8 cellular contexts compared by ENCODE assay signal in genomic region chr4:185201983-185202962, GRCh38. TPM values are rescaled to one million over a fixed set of nuclear protein-coding genes. Genes with fewer than 3 reads are reported as not detected.
DNase-seq lines count a peak whose midpoint lies in the region; ATAC-seq, FAIRE-seq and TF ChIP-seq lines count a peak whose summit lies in the region.

No MANE protein-coding gene starts in this region.

- intact Hi-C loops in transverse colon (cut with DNase I; ENCODE audit: low total_unique reads), result no loop called here

- no peak for TF ChIP-seq EP300 in transverse colon (IDR thresholded peaks at IDR 0.05; ENCODE audit: low read depth)

- H3K27ac Mint-ChIP-seq in activated naive CD4-positive, alpha-beta T cell treated with anti-CD3 and anti-CD28 coated beads, Interleukin-2, amount 50 U/mL, for 72 hours, result peak overlapping the region; percentile 88 to 99

- ATAC-seq in activated naive CD4-positive, alpha-beta T cell treated with anti-CD3 and anti-CD28 coated beads, Interleukin-2, amount 50 U/mL, for 72 hours, result peak in 1 of 2 donors; percentile 32
- ATAC-seq in HG03432 (IDR thresholded peaks at IDR 0.05; ENCODE audit: unreplicated experiment), result no peak

- in situ Hi-C loops in transverse colon (cut with MboI; ENCODE audit: low pct_ligation_motif_present in 1 of 4, low pct_unique_long_range_greater_than_20kb in 1 of 4, low sequenced_read_pairs in 3 of 4), result loop anchor here in 1 of 4 donors (10.0 kb wide), 1 partner anchor 193 kb away; the partner anchor contains the start of genes ANKRD37 and LRP2BP

- dilution Hi-C loops in keratinocyte (cut with MboI; ENCODE audit: extremely low pct_ligation_motif_present, low sequenced_read_pairs), result no loop called here

- peak overlapping the region; percentile 90 for H3K4me2 ChIP-seq in keratinocyte (ENCODE audit: control insufficient read depth, extremely low read depth, insufficient read depth, low read depth, low read length)

- peaks cover 0 to 3% of the 10 kb centered on the region in 2 experiments for H3K36me3 ChIP-seq in keratinocyte (ENCODE audit: control insufficient read depth in 2 of 2, extremely low read depth in 1 of 2, insufficient read depth in 2 of 2, low read length in 2 of 2)
- H3K36me3 ChIP-seq in transverse colon, result no peaks in the 10 kb centered on the region

- H3K9me3 ChIP-seq in keratinocyte (ENCODE audit: control insufficient read depth, low read depth, low read length) (no peaks in the 10 kb centered on the region), transverse colon (no peaks in the 10 kb centered on the region)

- peaks cover 3% of the 10 kb centered on the region for H3K9me1 ChIP-seq in keratinocyte (ENCODE audit: control insufficient read depth, extremely low read depth, insufficient read depth, low read length)

- H3K4me1 ChIP-seq in keratinocyte (ENCODE audit: control insufficient read depth, extremely low read depth, insufficient read depth, low read length) (peaks cover 17% of the 10 kb centered on the region), transverse colon (peaks cover 13 to 22% (median 21%) of the 10 kb centered on the region in 4 donors)

- 56 to 58% methylated on average over 7 to 16 of the region's 16 CpGs for WGBS in transverse colon (ENCODE audit: low coverage in 1 of 2), 2 donors

- no peaks in the 10 kb centered on the region for H3K9me3 Mint-ChIP-seq in activated naive CD4-positive, alpha-beta T cell treated with anti-CD3 and anti-CD28 coated beads, Interleukin-2, amount 50 U/mL, for 72 hours

- DNase-seq in ELR (ENCODE audit: low read depth) (peak; percentile 38), NAMALWA (ENCODE audit: low spot score) (peak; percentile 13), keratinocyte (ENCODE audit: low read depth, low spot score) (no peak), transverse colon (no peak), NCI-H1436 (lab: John Stamatoyannopoulos, UW) (no peak), putamen (ENCODE audit: low spot score) (no peak)
- no peak for DNase-seq in activated naive CD4-positive, alpha-beta T cell treated with anti-CD3 and anti-CD28 coated beads, Interleukin-2, amount 50 U/mL, for 72 hours (ENCODE audit: low spot score in 2 of 2)

- H3K4me3 ChIP-seq in keratinocyte (ENCODE audit: control insufficient read depth in 2 of 3, extremely low read depth in 1 of 3, insufficient read depth in 2 of 3, low read depth in 1 of 3, low read length in 3 of 3) (peak overlapping the region; percentile 52 to 89 (median 72)), transverse colon (no peak overlapping the region)

- no peaks in the 10 kb centered on the region for H4K20me1 ChIP-seq in keratinocyte (ENCODE audit: control insufficient read depth, extremely low read depth, insufficient read depth, low read length)

- H3K27me3 ChIP-seq in keratinocyte (ENCODE audit: control insufficient read depth, extremely low read depth, insufficient read depth, low read length), result no peaks in the 10 kb centered on the region
- no peaks in the 10 kb centered on the region for H3K27me3 ChIP-seq in transverse colon

- peaks cover 19% of the 10 kb centered on the region for H3K79me2 ChIP-seq in keratinocyte (ENCODE audit: control insufficient read depth, insufficient read depth, low read length)

- no peak overlapping the region for H2AFZ ChIP-seq in keratinocyte (ENCODE audit: control insufficient read depth, low read length)

- no peak for TF ChIP-seq POLR2A in transverse colon (IDR thresholded peaks at IDR 0.05)

- H3K36me3 Mint-ChIP-seq in activated naive CD4-positive, alpha-beta T cell treated with anti-CD3 and anti-CD28 coated beads, Interleukin-2, amount 50 U/mL, for 72 hours, result peaks cover 14 to 21% of the 10 kb centered on the region in 2 donors

- H3K9ac ChIP-seq in keratinocyte (ENCODE audit: control insufficient read depth, extremely low read depth, insufficient read depth, low read length), result no peak overlapping the region

- TF ChIP-seq CTCF in keratinocyte (optimal IDR thresholded peaks at IDR 0.05 in 1 of 3, IDR thresholded peaks at IDR 0.05 in 1 of 3, conservative IDR thresholded peaks at IDR 0.05 in 1 of 3; ENCODE audit: extremely low read depth in 1 of 3, insufficient read depth in 2 of 3, low read length in 3 of 3) (no peak), transverse colon (IDR thresholded peaks at IDR 0.05) (no peak)

- no peak for FAIRE-seq in keratinocyte (lab: Jason Lieb, UNC)

- no peak overlapping the region for H3K27ac ChIP-seq in keratinocyte (ENCODE audit: control insufficient read depth, insufficient read depth, low read length)
- peak overlapping the region; percentile 93 to 97 (median 96) for H3K27ac ChIP-seq in transverse colon

RNA-seq across cellular contexts. Expression of gene CFAP97, which starts 1.5 kb away (rescaled TPM):
- total RNA-seq in activated naive CD4-positive, alpha-beta T cell treated with anti-CD3 and anti-CD28 coated beads, Interleukin-2, amount 50 U/mL, for 72 hours, result 10 to 100 TPM; 27.6 to 42.2 TPM
- 15.3 to 24.9 TPM (median 20.3 TPM) in 3 replicates for polyA plus RNA-seq in keratinocyte
- 18.3 TPM for polyA plus RNA-seq in keratinocyte (2011; ENCODE audit: low read depth)
- polyA plus RNA-seq in keratinocyte (2011; cell fraction: cytosol; rRNA removed), result 16.9 and 40.7 TPM in 2 replicates
- 13.9 and 20.8 TPM in 2 replicates for polyA plus RNA-seq in keratinocyte (2011; cell fraction: nucleus; rRNA removed)
- 13.9 and 18.5 TPM in 2 replicates for polyA plus RNA-seq in keratinocyte (2012; ENCODE audit: low replicate concordance)
- 7.4 to 30.7 TPM (median 17.4 TPM) in 3 replicates for polyA minus RNA-seq in keratinocyte
- polyA minus RNA-seq in keratinocyte (2011; cell fraction: cytosol; rRNA and poly(A)+ RNA removed), result 12.5 TPM
- 7.7 and 17.1 TPM in 2 replicates for polyA minus RNA-seq in keratinocyte (2011; cell fraction: nucleus; rRNA and poly(A)+ RNA removed)
- 10 to 100 TPM in 2 of 4 donors, 1 to 10 TPM in 2; 4.6 to 17.1 (median 9.3) TPM for total RNA-seq in transverse colon

RNA-seq across cellular contexts. Expression of gene SNX25, which starts 7.1 kb away (rescaled TPM):
- total RNA-seq in activated naive CD4-positive, alpha-beta T cell treated with anti-CD3 and anti-CD28 coated beads, Interleukin-2, amount 50 U/mL, for 72 hours, result 10 to 100 TPM in 1 of 2 donors, 1 to 10 TPM in 1; 9.8 to 19.9 TPM
- polyA plus RNA-seq in keratinocyte, result 3.4 to 5.0 TPM (median 5.0 TPM) in 3 replicates
- 5.5 TPM for polyA plus RNA-seq in keratinocyte (2011; ENCODE audit: low read depth)
- polyA plus RNA-seq in keratinocyte (2011; cell fraction: cytosol; rRNA removed), result 2.7 and 4.8 TPM in 2 replicates
- polyA plus RNA-seq in keratinocyte (2011; cell fraction: nucleus; rRNA removed), result 7.2 and 7.8 TPM in 2 replicates
- polyA plus RNA-seq in keratinocyte (2012; ENCODE audit: low replicate concordance), result 3.0 and 7.2 TPM in 2 replicates
- 2.6 to 17.9 TPM (median 10.5 TPM) in 3 replicates for polyA minus RNA-seq in keratinocyte
- polyA minus RNA-seq in keratinocyte (2011; cell fraction: cytosol; rRNA and poly(A)+ RNA removed), result 7.1 TPM
- 3.4 and 9.8 TPM in 2 replicates for polyA minus RNA-seq in keratinocyte (2011; cell fraction: nucleus; rRNA and poly(A)+ RNA removed)
- total RNA-seq in transverse colon, result 10 to 100 TPM; 17.1 to 68.5 (median 19.5) TPM

RNA-seq across cellular contexts. Expression of gene SLC25A4, which starts 59.2 kb away (rescaled TPM):
- 1 to 10 TPM; 3.1 to 8.1 TPM for total RNA-seq in activated naive CD4-positive, alpha-beta T cell treated with anti-CD3 and anti-CD28 coated beads, Interleukin-2, amount 50 U/mL, for 72 hours
- polyA plus RNA-seq in keratinocyte, result 10.4 to 13.2 TPM (median 12.0 TPM) in 3 replicates
- polyA plus RNA-seq in keratinocyte (2011; ENCODE audit: low read depth), result 15.7 TPM
- polyA plus RNA-seq in keratinocyte (2011; cell fraction: cytosol; rRNA removed), result 8.6 and 9.5 TPM in 2 replicates
- 10.0 and 10.7 TPM in 2 replicates for polyA plus RNA-seq in keratinocyte (2011; cell fraction: nucleus; rRNA removed)
- 10.2 and 12.3 TPM in 2 replicates for polyA plus RNA-seq in keratinocyte (2012; ENCODE audit: low replicate concordance)
- 4.3 to 8.2 TPM (median 5.5 TPM) in 3 replicates for polyA minus RNA-seq in keratinocyte
- 4.0 TPM for polyA minus RNA-seq in keratinocyte (2011; cell fraction: cytosol; rRNA and poly(A)+ RNA removed)
- 2.8 and 3.7 TPM in 2 replicates for polyA minus RNA-seq in keratinocyte (2011; cell fraction: nucleus; rRNA and poly(A)+ RNA removed)
- total RNA-seq in transverse colon, result 10 to 100 TPM; 20.9 to 57.6 (median 25.8) TPM

Comparison
In these comparisons a context has a peak if more than half of its experiments do, and no peak if none do; other contexts are left out.
1. DNase-seq: peak in ELR (single experiment) and NAMALWA (single experiment); none in activated naive CD4-positive, alpha-beta T cell treated with anti-CD3 and anti-CD28 coated beads, Interleukin-2, amount 50 U/mL, for 72 hours (0 of 2), keratinocyte (single experiment), transverse colon (single experiment), NCI-H1436 (single experiment) and putamen (single experiment).
2. H3K4me3 ChIP-seq: peak in keratinocyte (3 of 3); none in transverse colon (0 of 4).